26 cellular contexts compared by ENCODE assay signal in the genomic region with DNA sequence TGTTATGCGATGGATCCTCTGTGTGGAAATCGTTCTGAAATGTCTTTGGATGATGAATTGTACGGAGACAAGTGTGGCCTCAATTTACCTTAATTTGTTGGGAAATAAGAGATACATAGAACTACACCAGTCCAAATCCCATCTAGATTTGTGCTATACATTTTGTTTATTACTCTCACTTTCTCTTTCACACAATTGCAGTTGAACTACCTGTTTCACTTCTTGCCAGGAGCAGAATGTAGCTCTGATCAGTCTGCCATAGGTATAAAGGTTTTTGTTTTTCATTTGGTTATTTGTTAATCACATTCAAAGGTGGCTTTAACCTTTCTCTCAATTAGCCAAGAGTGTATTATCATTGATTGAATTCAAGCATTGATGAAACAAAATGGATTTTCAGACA.
A peak's percentile ranks its signal among the peaks of the same experiment; 100 is the strongest.
DNase-seq lines count a peak whose midpoint lies in the region; ATAC-seq and TF ChIP-seq lines count a peak whose summit lies in the region.
"Had no signal": no experiment of that assay in that cellular context is flagged by ENCODE, and none has a peak within 500 bp of the region (broad histone marks: within the 10 kb centered on the region; RNA-seq: fewer than 3 reads in every experiment).

No MANE protein-coding gene starts in this region.

- ATAC-seq in GM18511 (IDR thresholded peaks at IDR 0.05; ENCODE audit: unreplicated experiment), result peak; percentile 49
- ATAC-seq in GM21515 (IDR thresholded peaks at IDR 0.05; ENCODE audit: unreplicated experiment), result peak; percentile 53
- ATAC-seq in HG03175 (IDR thresholded peaks at IDR 0.05; ENCODE audit: unreplicated experiment), result peak; percentile 54
- ATAC-seq: activated CD8-positive, alpha-beta memory T cell treated with anti-CD3 and anti-CD28 coated beads, Interleukin-2, amount 10 ng/mL, durations not matched to agents 7 days and 5 days; gastroesophageal sphincter; left lung; natural killer cell; Right ventricle myocardium inferior; stimulated activated effector memory CD8-positive, alpha-beta T cell treated with anti-CD3 and anti-CD28 coated beads, Interleukin-12 subunit alpha, Interleukin-12 subunit beta, amount 100 ng/mL, for 72 hours had no signal

- H3K36me3 ChIP-seq in endocrine pancreas (ENCODE audit: control insufficient read depth, insufficient read depth, low read length), result no peaks in the 10 kb centered on the region
- H3K36me3 ChIP-seq: gastroesophageal sphincter, left lung, ovary, suprapubic skin, uterus, WERI-Rb-1 had no signal

- H3K4me3 ChIP-seq in endocrine pancreas (ENCODE audit: control insufficient read depth, insufficient read depth, low read length), result peak overlapping the region; percentile 11
- H3K4me3 ChIP-seq: coronary artery, gastroesophageal sphincter, left lung, ovary, suprapubic skin, uterus had no signal

- no peaks in the 10 kb centered on the region for H3K27me3 Mint-ChIP-seq in chondrocyte (ENCODE audit: low read depth)
- peaks cover 12% of the 10 kb centered on the region for H3K27me3 Mint-ChIP-seq in activated CD4-positive, alpha-beta memory T cell treated with anti-CD3 and anti-CD28 coated beads, Interleukin-2, amount 10 ng/mL, durations not matched to agents 7 days and 5 days

- no peak overlapping the region for H3K9ac ChIP-seq in endocrine pancreas (ENCODE audit: control insufficient read depth, insufficient read depth, low read length)

- no peak overlapping the region for H3K4me3 Mint-ChIP-seq in chondrocyte (ENCODE audit: unreplicated experiment)
- H3K4me3 Mint-ChIP-seq in activated CD4-positive, alpha-beta memory T cell treated with anti-CD3 and anti-CD28 coated beads, Interleukin-2, amount 10 ng/mL, durations not matched to agents 7 days and 5 days, result no peak overlapping the region
- H3K4me3 Mint-ChIP-seq: activated CD4-positive, alpha-beta T cell treated with anti-CD3 and anti-CD28 coated beads, Interleukin-2, amount 10 ng/mL, durations not matched to agents 7 days and 5 days; activated CD8-positive, alpha-beta memory T cell treated with anti-CD3 and anti-CD28 coated beads, Interleukin-2, amount 10 ng/mL, durations not matched to agents 7 days and 5 days; activated naive CD4-positive, alpha-beta T cell treated with anti-CD3 and anti-CD28 coated beads for 36 hours; natural killer cell; stimulated activated effector memory CD8-positive, alpha-beta T cell treated with anti-CD3 and anti-CD28 coated beads, Interleukin-12 subunit alpha, Interleukin-12 subunit beta, amount 100 ng/mL, for 72 hours had no signal

- H3K9me3 Mint-ChIP-seq in chondrocyte (ENCODE audit: low read depth), result peaks cover 13% of the 10 kb centered on the region
- H3K9me3 Mint-ChIP-seq in activated CD4-positive, alpha-beta memory T cell treated with anti-CD3 and anti-CD28 coated beads, Interleukin-2, amount 10 ng/mL, durations not matched to agents 7 days and 5 days, result no peaks in the 10 kb centered on the region
- H3K9me3 Mint-ChIP-seq: activated CD4-positive, alpha-beta T cell treated with anti-CD3 and anti-CD28 coated beads, Interleukin-2, amount 10 ng/mL, durations not matched to agents 7 days and 5 days; activated naive CD4-positive, alpha-beta T cell treated with anti-CD3 and anti-CD28 coated beads for 36 hours; stimulated activated effector memory CD8-positive, alpha-beta T cell treated with anti-CD3 and anti-CD28 coated beads, Interleukin-12 subunit alpha, Interleukin-12 subunit beta, amount 100 ng/mL, for 72 hours had no signal

- H3K4me1 Mint-ChIP-seq in chondrocyte (ENCODE audit: low read depth), result peaks cover 35% of the 10 kb centered on the region
- H3K4me1 Mint-ChIP-seq in activated CD4-positive, alpha-beta memory T cell treated with anti-CD3 and anti-CD28 coated beads, Interleukin-2, amount 10 ng/mL, durations not matched to agents 7 days and 5 days, result no peaks in the 10 kb centered on the region
- H3K4me1 Mint-ChIP-seq: activated CD4-positive, alpha-beta T cell treated with anti-CD3 and anti-CD28 coated beads, Interleukin-2, amount 10 ng/mL, durations not matched to agents 7 days and 5 days; activated CD8-positive, alpha-beta memory T cell treated with anti-CD3 and anti-CD28 coated beads, Interleukin-2, amount 10 ng/mL, durations not matched to agents 7 days and 5 days; stimulated activated effector memory CD8-positive, alpha-beta T cell treated with anti-CD3 and anti-CD28 coated beads, Interleukin-12 subunit alpha, Interleukin-12 subunit beta, amount 100 ng/mL, for 72 hours had no signal

- POLR2A ChIA-PET in activated CD4-positive, alpha-beta memory T cell treated with anti-CD3 and anti-CD28 coated beads, Interleukin-2, amount 10 ng/mL, durations not matched to agents 7 days and 5 days (lab: Charles Lee), result no interaction called here

- CTCF ChIA-PET in activated CD4-positive, alpha-beta memory T cell treated with anti-CD3 and anti-CD28 coated beads, Interleukin-2, amount 10 ng/mL, durations not matched to agents 7 days and 5 days (lab: Charles Lee), result no interaction called here

- H3K36me3 Mint-ChIP-seq in chondrocyte (ENCODE audit: low read depth), result peaks cover 4% of the 10 kb centered on the region
- no peaks in the 10 kb centered on the region for H3K36me3 Mint-ChIP-seq in activated CD4-positive, alpha-beta memory T cell treated with anti-CD3 and anti-CD28 coated beads, Interleukin-2, amount 10 ng/mL, durations not matched to agents 7 days and 5 days (ENCODE audit: low read depth)
- H3K36me3 Mint-ChIP-seq: activated CD8-positive, alpha-beta memory T cell treated with anti-CD3 and anti-CD28 coated beads, Interleukin-2, amount 10 ng/mL, durations not matched to agents 7 days and 5 days; stimulated activated effector memory CD8-positive, alpha-beta T cell treated with anti-CD3 and anti-CD28 coated beads, Interleukin-12 subunit alpha, Interleukin-12 subunit beta, amount 100 ng/mL, for 72 hours had no signal

- TF ChIP-seq CTCF in chondrocyte (IDR thresholded peaks at IDR 0.05), result no peak

- H3K9me3 ChIP-seq in endocrine pancreas (ENCODE audit: control insufficient read depth, low read length), result no peaks in the 10 kb centered on the region
- H3K9me3 ChIP-seq: left lung, ovary, suprapubic skin, uterus had no signal

- peaks cover 5% of the 10 kb centered on the region for H3K4me1 ChIP-seq in endocrine pancreas (ENCODE audit: control insufficient read depth, insufficient read depth, low read length)
- H3K4me1 ChIP-seq: gastroesophageal sphincter, left lung, suprapubic skin, uterus had no signal

- H3K27me3 ChIP-seq in endocrine pancreas (ENCODE audit: control insufficient read depth, insufficient read depth, low read length), result no peaks in the 10 kb centered on the region
- H3K27me3 ChIP-seq: gastroesophageal sphincter, left lung, ovary, suprapubic skin, uterus had no signal

- H3K27ac Mint-ChIP-seq in chondrocyte (ENCODE audit: unreplicated experiment), result no peak overlapping the region
- H3K27ac Mint-ChIP-seq in activated CD4-positive, alpha-beta memory T cell treated with anti-CD3 and anti-CD28 coated beads, Interleukin-2, amount 10 ng/mL, durations not matched to agents 7 days and 5 days, result no peak overlapping the region
- H3K27ac Mint-ChIP-seq: activated CD4-positive, alpha-beta T cell treated with anti-CD3 and anti-CD28 coated beads, Interleukin-2, amount 10 ng/mL, durations not matched to agents 7 days and 5 days; activated CD8-positive, alpha-beta memory T cell treated with anti-CD3 and anti-CD28 coated beads, Interleukin-2, amount 10 ng/mL, durations not matched to agents 7 days and 5 days; activated naive CD4-positive, alpha-beta T cell treated with anti-CD3 and anti-CD28 coated beads for 36 hours; natural killer cell; stimulated activated effector memory CD8-positive, alpha-beta T cell treated with anti-CD3 and anti-CD28 coated beads, Interleukin-12 subunit alpha, Interleukin-12 subunit beta, amount 100 ng/mL, for 72 hours had no signal

- DNase-seq in chondrocyte (ENCODE audit: low spot score) (no peak), HPDE6-E6E7 (ENCODE audit: extremely low spot score) (no peak), RKO (ENCODE audit: low spot score) (no peak)
- DNase-seq in activated CD4-positive, alpha-beta memory T cell treated with anti-CD3 and anti-CD28 coated beads, Interleukin-2, amount 10 ng/mL, durations not matched to agents 7 days and 5 days, result no peak
- DNase-seq: activated CD4-positive, alpha-beta T cell treated with anti-CD3 and anti-CD28 coated beads, Interleukin-2, amount 10 ng/mL, durations not matched to agents 7 days and 5 days; activated CD8-positive, alpha-beta memory T cell treated with anti-CD3 and anti-CD28 coated beads, Interleukin-2, amount 10 ng/mL, durations not matched to agents 7 days and 5 days; activated naive CD4-positive, alpha-beta T cell treated with anti-CD3 and anti-CD28 coated beads for 36 hours; COR-L47; hypothalamus; left lung; midbrain; natural killer cell; NCI-H1105; NCI-H2029; ovary; uterus; WERI-Rb-1 had no signal
